In genomic region chr1:18404460-18404859, GRCh38 we compare ENCODE assay signal across 27 cellular contexts.
A peak's percentile ranks its signal among the peaks of the same experiment; 100 is the strongest.
DNase-seq lines count a peak whose midpoint lies in the region; ATAC-seq, FAIRE-seq and TF ChIP-seq lines count a peak whose summit lies in the region.
"Had no signal": no experiment of that assay in that cellular context is flagged by ENCODE, and none has a peak within 500 bp of the region (broad histone marks: within the 10 kb centered on the region; RNA-seq: fewer than 3 reads in every experiment).

No MANE protein-coding gene starts in this region.

- TF ChIP-seq EP300 in HepG2 (IDR thresholded peaks at IDR 0.05; ENCODE audit: low read depth in 2 of 2, low read length in 2 of 2) = no peak
- TF ChIP-seq EP300 in HepG2 (CRISPR knock-in tag; IDR thresholded peaks at IDR 0.05; ENCODE audit: borderline replicate concordance) = no peak
- no peak for TF ChIP-seq EP300 in H1 (IDR thresholded peaks at IDR 0.05; ENCODE audit: borderline replicate concordance in 1 of 2, low read depth in 2 of 2, low read length in 2 of 2)

- 33% methylated on average over 1 of the region's 3 CpGs for WGBS in HepG2 (ENCODE audit: low lambda C conversion rate)
- 71% methylated on average over 1 of the region's 3 CpGs for WGBS in right lobe of liver (ENCODE audit: insufficient coverage, low coverage, low lambda C conversion rate, missing lambda C conversion rate)
- WGBS in H1 (ENCODE audit: extremely low coverage in 1 of 2, insufficient coverage in 1 of 2, insufficient read length in 1 of 2, insufficient replicate concordance in 2 of 2, low coverage in 1 of 2, low lambda C conversion rate in 2 of 2, missing lambda C conversion rate in 1 of 2), 2 experiments = 58% methylated on average over 3 of the region's 3 CpGs; no CpG with 5 or more reads in 1 of the 2 experiments

- no peak overlapping the region for H2BK5ac ChIP-seq in H1 (ENCODE audit: low read depth, low read length)

- no peak for TF ChIP-seq RAD21 in HepG2 (CRISPR knock-in tag; IDR thresholded peaks at IDR 0.05)
- no peak for TF ChIP-seq RAD21 in H1 (IDR thresholded peaks at IDR 0.05 in 1 of 2, conservative IDR thresholded peaks at IDR 0.05 in 1 of 2; ENCODE audit: low read depth in 2 of 2, low read length in 2 of 2)

- no peaks in the 10 kb centered on the region for H3K36me3 Mint-ChIP-seq in activated naive CD4-positive, alpha-beta T cell treated with anti-CD3 and anti-CD28 coated beads, Interleukin-2, amount 10 ng/mL, durations not matched to agents 7 days and 5 days
- H3K36me3 Mint-ChIP-seq: CD14-positive monocyte; CD4-positive, alpha-beta memory T cell; CD4-positive, CD25-positive, alpha-beta regulatory T cell; CD8-positive, alpha-beta memory T cell had no signal

- H3K27me3 ChIP-seq in HepG2 (ENCODE audit: control insufficient read depth in 1 of 2, insufficient read depth in 2 of 2, low read length in 2 of 2) (peaks cover 0 to 9% of the 10 kb centered on the region in 2 experiments; a peak in 1 of 5 replicates), right lobe of liver (no peaks in the 10 kb centered on the region), H1 (replicated peaks in 1 of 4; ENCODE audit: control insufficient read depth in 3 of 4, extremely low read depth in 1 of 4, insufficient read depth in 3 of 4, low read length in 3 of 4) (no peaks in the 10 kb centered on the region; a peak in 1 of 7 replicates)
- H3K27me3 ChIP-seq: BE2C, BLaER1 had no signal

- H3K4me1 Mint-ChIP-seq in activated naive CD4-positive, alpha-beta T cell treated with anti-CD3 and anti-CD28 coated beads, Interleukin-2, amount 10 ng/mL, durations not matched to agents 7 days and 5 days = no peaks in the 10 kb centered on the region
- H3K4me1 Mint-ChIP-seq: CD14-positive monocyte; CD4-positive, alpha-beta memory T cell; CD4-positive, CD25-positive, alpha-beta regulatory T cell; CD8-positive, alpha-beta memory T cell had no signal

- no peaks in the 10 kb centered on the region for H3K23me2 ChIP-seq in H1 (ENCODE audit: low read depth, low read length)

- H3K27ac ChIP-seq in HepG2 (ENCODE audit: extremely low read length, insufficient read depth, low read length) = no peak overlapping the region
- no peak overlapping the region for H3K27ac ChIP-seq in right lobe of liver
- H3K27ac ChIP-seq in HEK293 (ENCODE audit: extremely low read depth, low read depth, low read length) = no peak overlapping the region
- H3K27ac ChIP-seq in H1 (ENCODE audit: low read depth, low read length) = no peak overlapping the region
- H3K27ac ChIP-seq: BLaER1 had no signal

- H3K79me2 ChIP-seq in HepG2 (ENCODE audit: insufficient read depth, low read length) = no peaks in the 10 kb centered on the region
- no peaks in the 10 kb centered on the region for H3K79me2 ChIP-seq in H1 (ENCODE audit: control insufficient read depth in 1 of 2, insufficient read depth in 2 of 2, low read length in 2 of 2)

- DNase-seq in HepG2 (ENCODE audit: low spot score) = no peak
- no peak for DNase-seq in right lobe of liver
- no peak for DNase-seq in H1 (ENCODE audit: low read depth in 1 of 2, low spot score in 2 of 2)
- DNase-seq in activated naive CD4-positive, alpha-beta T cell treated with anti-CD3 and anti-CD28 coated beads, Interleukin-2, amount 10 ng/mL, durations not matched to agents 7 days and 5 days = no peak
- no peak for DNase-seq in left colon
- DNase-seq: 8988T; ACHN; BE2C; C1 segment of cervical spinal cord; CD4-positive, alpha-beta memory T cell; CD4-positive, CD25-positive, alpha-beta regulatory T cell; CD8-positive, alpha-beta memory T cell; COR-L47; DMS 273 treated with DMSO at 0.1 percent for 48 hours; DMS153; DMS53; DMS79; DND-41; EL; GDM1 had no signal

- H3K27me3 Mint-ChIP-seq in activated naive CD4-positive, alpha-beta T cell treated with anti-CD3 and anti-CD28 coated beads, Interleukin-2, amount 10 ng/mL, durations not matched to agents 7 days and 5 days = peaks cover 5% of the 10 kb centered on the region

- TF ChIP-seq POLR2A in HepG2 (IDR thresholded peaks at IDR 0.05; ENCODE audit: insufficient read depth in 1 of 2, low read depth in 2 of 2, low read length in 2 of 2) = no peak
- TF ChIP-seq POLR2A in right lobe of liver (IDR thresholded peaks at IDR 0.05) = no peak
- no peak for TF ChIP-seq POLR2A in H1 (IDR thresholded peaks at IDR 0.05; ENCODE audit: control extremely low read depth in 1 of 2, low read depth in 2 of 2, low read length in 2 of 2)

- H3K56ac ChIP-seq in H1 (replicated peaks; ENCODE audit: insufficient read length, low read depth, low read length) = no peak overlapping the region

- no peak overlapping the region for H2BK15ac ChIP-seq in H1 (ENCODE audit: low read length)

- H2AK5ac ChIP-seq in H1 (ENCODE audit: low read depth, low read length) = peak overlapping the region; percentile 46; the same call in 1 of the 2 replicates

- H3K4me3 ChIP-seq in HepG2 (replicated peaks in 1 of 3; ENCODE audit: insufficient read depth in 1 of 3, low read depth in 2 of 3, low read length in 3 of 3) (no peak overlapping the region), right lobe of liver (no peak overlapping the region), HEK293 (ENCODE audit: low read depth, low read length) (no peak overlapping the region), H1 (ENCODE audit: extremely low read depth in 1 of 4, insufficient read depth in 2 of 4, low read depth in 3 of 4, low read length in 4 of 4) (no peak overlapping the region)
- H3K4me3 ChIP-seq: BLaER1, GM12878 had no signal

- H3K4me1 ChIP-seq in HepG2 (ENCODE audit: insufficient read depth, low read length) (no peaks in the 10 kb centered on the region), right lobe of liver (no peaks in the 10 kb centered on the region), HEK293 (ENCODE audit: control insufficient read depth, insufficient read depth, low read length) (no peaks in the 10 kb centered on the region), H1 (replicated peaks in 1 of 4; ENCODE audit: control insufficient read depth in 3 of 4, insufficient read depth in 4 of 4, low read length in 3 of 4) (peaks cover 2 to 22% (median 9%) of the 10 kb centered on the region in 4 experiments)
- H3K4me1 ChIP-seq: BE2C, BLaER1 had no signal

- H3K4me2 ChIP-seq in HepG2 (ENCODE audit: low read depth, low read length) (no peak overlapping the region), H1 (ENCODE audit: insufficient read depth in 1 of 2, low read depth in 2 of 2, low read length in 2 of 2) (no peak overlapping the region)
- H3K4me2 ChIP-seq: BLaER1 had no signal

- ATAC-seq in HepG2 (no peak), right lobe of liver (no peak), left colon (no peak)
- ATAC-seq: GM12878 had no signal

- no peaks in the 10 kb centered on the region for H3K9me3 Mint-ChIP-seq in activated naive CD4-positive, alpha-beta T cell treated with anti-CD3 and anti-CD28 coated beads, Interleukin-2, amount 10 ng/mL, durations not matched to agents 7 days and 5 days
- H3K9me3 Mint-ChIP-seq: CD8-positive, alpha-beta memory T cell had no signal

- TF ChIP-seq CTCF in HepG2 (CRISPR knock-in tag; IDR thresholded peaks at IDR 0.05) (no peak), right lobe of liver (IDR thresholded peaks at IDR 0.05) (no peak), HEK293 (tag by site-specific recombination; IDR thresholded peaks at IDR 0.05) (no peak), H1 (IDR thresholded peaks at IDR 0.05; ENCODE audit: control extremely low read depth in 1 of 3, insufficient read depth in 1 of 3, low read depth in 1 of 3, low read length in 3 of 3) (no peak)

- H4K91ac ChIP-seq in H1 (replicated peaks; ENCODE audit: insufficient read length, low read length) = no peak overlapping the region

- BruUV-seq in HepG2 (replicated peaks; lab: Mats Ljungman, UMichigan) = no TSS peak

- H3K36me3 ChIP-seq in HepG2 (replicated peaks in 1 of 2; ENCODE audit: control insufficient read depth in 1 of 2, insufficient read depth in 2 of 2, low read length in 2 of 2) (no peaks in the 10 kb centered on the region), right lobe of liver (no peaks in the 10 kb centered on the region), HEK293 (ENCODE audit: control insufficient read depth in 2 of 2, insufficient read depth in 1 of 2, low read length in 2 of 2) (no peaks in the 10 kb centered on the region), H1 (ENCODE audit: control insufficient read depth in 2 of 4, insufficient read depth in 4 of 4, low read length in 3 of 4) (no peaks in the 10 kb centered on the region)
- H3K36me3 ChIP-seq: BE2C, BLaER1 had no signal

- FAIRE-seq in HepG2 (lab: Jason Lieb, UNC) = no peak
- FAIRE-seq in H1 (lab: Jason Lieb, UNC) = no peak
- FAIRE-seq: A204.1, GM12878, GM12892, GM18507 had no signal

- CTCF ChIA-PET in HepG2 (lab: Yijun Ruan, JAX; ENCODE audit: low intra/inter-chr PET ratio, low total read pairs) = no interaction called here
- CTCF ChIA-PET in HEK293 (lab: Yijun Ruan, JAX) = no interaction called here
- CTCF ChIA-PET in H1 (lab: Charles Lee; ENCODE audit: partially characterized antibody) = interaction anchor here (1.1 to 1.3 kb wide), 2 partner anchors 8 to 15 kb away, joined by 3 to 6 read pairs; no protein-coding TSS in a partner anchor
- CTCF ChIA-PET in activated naive CD4-positive, alpha-beta T cell treated with anti-CD3 and anti-CD28 coated beads, Interleukin-2, amount 10 ng/mL, durations not matched to agents 7 days and 5 days (lab: Charles Lee) = no interaction called here

- H3K23ac ChIP-seq in H1 (ENCODE audit: insufficient read length) = no peak overlapping the region

- no peaks in the 10 kb centered on the region for H3K79me1 ChIP-seq in H1 (ENCODE audit: low read depth, low read length)

- H3K9me3 ChIP-seq in HepG2 (ENCODE audit: low read length) (no peaks in the 10 kb centered on the region), right lobe of liver (no peaks in the 10 kb centered on the region), HEK293 (ENCODE audit: control insufficient read depth, insufficient read depth, low read depth, low read length) (no peaks in the 10 kb centered on the region), H1 (ENCODE audit: insufficient read depth in 2 of 2, low read depth in 1 of 2, low read length in 1 of 2) (no peaks in the 10 kb centered on the region)
- H3K9me3 ChIP-seq: BE2C, BLaER1 had no signal

- no peak overlapping the region for H3K14ac ChIP-seq in H1 (ENCODE audit: insufficient read length)

- intact Hi-C loops in HepG2 (cut with micrococcal nuclease; ENCODE audit: unreplicated experiment) = no loop called here
- intact Hi-C loops in right lobe of liver (cut with DNase I) = no loop called here
- intact Hi-C loops in left colon (cut with DNase I, micrococcal nuclease) = no loop called here

- no peak overlapping the region; the same call in 1 of the 2 replicates for H2BK20ac ChIP-seq in H1 (ENCODE audit: low read length)

- H2AFZ ChIP-seq in HepG2 (ENCODE audit: low read length) (no peak overlapping the region), H1 (ENCODE audit: low read length) (no peak overlapping the region)

- no peak overlapping the region for H3K27ac Mint-ChIP-seq in activated naive CD4-positive, alpha-beta T cell treated with anti-CD3 and anti-CD28 coated beads, Interleukin-2, amount 10 ng/mL, durations not matched to agents 7 days and 5 days
- H3K27ac Mint-ChIP-seq: CD4-positive, alpha-beta memory T cell; CD4-positive, CD25-positive, alpha-beta regulatory T cell had no signal

- POLR2A ChIA-PET in HepG2 (lab: Yijun Ruan, JAX) = no interaction called here
- POLR2A ChIA-PET in HEK293 (lab: Yijun Ruan, JAX) = no interaction called here
- POLR2A ChIA-PET in H1 (lab: Charles Lee; ENCODE audit: partially characterized antibody) = no interaction called here

- no peaks in the 10 kb centered on the region for H4K20me1 ChIP-seq in HepG2 (ENCODE audit: insufficient read depth, low read length)
- H4K20me1 ChIP-seq in H1 (replicated peaks in 1 of 2; ENCODE audit: control insufficient read depth in 1 of 2, insufficient read depth in 2 of 2, low read length in 2 of 2) = no peaks in the 10 kb centered on the region
- H4K20me1 ChIP-seq: BLaER1 had no signal

- no peak overlapping the region for H3K4me3 Mint-ChIP-seq in activated naive CD4-positive, alpha-beta T cell treated with anti-CD3 and anti-CD28 coated beads, Interleukin-2, amount 10 ng/mL, durations not matched to agents 7 days and 5 days
- H3K4me3 Mint-ChIP-seq: CD14-positive monocyte; CD4-positive, alpha-beta memory T cell; CD8-positive, alpha-beta memory T cell had no signal

- H3K18ac ChIP-seq in H1 (ENCODE audit: extremely low read depth, low read length) = no peak overlapping the region

- H3K9ac ChIP-seq in HepG2 (ENCODE audit: insufficient read depth, low read depth, low read length) (no peak overlapping the region), H1 (replicated peaks in 1 of 4; ENCODE audit: extremely low read depth in 1 of 4, low read depth in 3 of 4, low read length in 3 of 4) (no peak overlapping the region)
- H3K9ac ChIP-seq: BLaER1 had no signal

- no peak overlapping the region for H4K5ac ChIP-seq in H1 (ENCODE audit: insufficient read length, low read depth, low read length)

- in situ Hi-C loops in HepG2 (cut with HindIII; ENCODE audit: extremely low pct_ligation_motif_present, low pct_unique_long_range_greater_than_20kb) = no loop called here

- no peak overlapping the region for H3K4ac ChIP-seq in H1 (replicated peaks; ENCODE audit: insufficient read length, low read depth, low read length)

- no peak overlapping the region for H2BK120ac ChIP-seq in H1 (replicated peaks; ENCODE audit: low read depth, low read length)

- H4K8ac ChIP-seq in H1 (ENCODE audit: extremely low read depth, insufficient read depth, low read length) = no peak overlapping the region

- H2BK12ac ChIP-seq in H1 (ENCODE audit: low read depth, low read length) = peak overlapping the region; percentile 55; the same call in 1 of the 2 replicates

Comparison
In these comparisons a context has a peak if more than half of its experiments do, and no peak if none do; other contexts are left out.
1. Of the 63 proteins assayed by ChIP-seq in both HepG2 and HEK293: peak only in HepG2: none; only in HEK293: SETDB1; in both: none; in neither: 62.